8 cellular contexts compared by ENCODE assay signal in genomic region chr13:91667486-91667885, GRCh38.
"Had no signal": no experiment of that assay in that cellular context is flagged by ENCODE, and none has a peak within 500 bp of the region (broad histone marks: within the 10 kb centered on the region; RNA-seq: fewer than 3 reads in every experiment).

No MANE protein-coding gene starts in this region.

- ATAC-seq: GM12878 had no signal

- DNase-seq: GDM1, GF-D8 had no signal

- H3K4me3 ChIP-seq: GM12878 had no signal

- FAIRE-seq: G401.6, GM12878, GM12891, GM12892, GM18507, GM19239 had no signal
